ENCODE assay signal across 32 cellular contexts in the genomic region with DNA sequence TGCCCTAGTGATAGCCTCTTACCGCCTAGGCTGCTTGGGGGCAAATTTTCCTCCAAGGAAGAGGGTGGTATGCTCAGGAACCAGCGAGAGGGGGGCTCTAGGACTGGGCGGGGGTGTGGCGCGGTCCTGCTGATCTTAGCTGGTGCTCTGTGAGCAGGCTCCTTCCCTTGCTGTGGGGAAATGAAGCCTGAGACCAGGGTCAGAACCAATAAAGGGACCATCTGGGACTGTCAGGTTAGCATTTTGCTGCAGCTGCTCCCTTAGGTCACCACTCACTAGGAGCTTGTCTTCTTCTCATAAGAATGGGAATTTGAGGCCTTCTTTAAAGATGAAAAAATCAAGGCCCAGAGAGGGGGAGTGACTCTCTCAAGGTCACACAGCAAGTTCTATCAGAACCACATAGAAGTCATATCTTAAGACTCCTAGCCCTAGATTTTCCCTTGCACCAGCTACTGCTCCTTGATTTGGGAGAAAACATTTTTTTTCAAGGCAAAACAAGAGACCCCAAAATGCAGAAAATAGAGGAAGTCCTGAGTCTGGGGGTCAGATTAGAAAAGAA. TPM values are rescaled to one million over a fixed set of nuclear protein-coding genes. Genes with fewer than 3 reads are reported as not detected.
DNase-seq lines count a peak whose midpoint lies in the region; ATAC-seq and TF ChIP-seq lines count a peak whose summit lies in the region.
"Had no signal": no experiment of that assay in that cellular context is flagged by ENCODE, and none has a peak within 500 bp of the region (broad histone marks: within the 10 kb centered on the region; RNA-seq: fewer than 3 reads in every experiment).

No MANE protein-coding gene starts in this region.

- H3K9me2 ChIP-seq in hepatocyte (replicated peaks; ENCODE audit: insufficient read depth), result no peaks in the 10 kb centered on the region

- DNase-seq in T-helper 17 cell, result no peak
- DNase-seq in hepatocyte (ENCODE audit: low spot score), result no peak
- peak; percentile 81 for DNase-seq in osteoblast (ENCODE audit: insufficient read length, low spot score, missing footprints)
- no peak for DNase-seq in stimulated activated CD4-positive, alpha-beta T cell treated with anti-CD3 and anti-CD28 coated beads, Interleukin-4, amount 100 ng/mL, for 1 hour
- DNase-seq in nucleus accumbens (lab: John Stamatoyannopoulos, UW), result no peak
- DNase-seq in ureter (ENCODE audit: low spot score), result no peak
- DNase-seq: activated CD4-positive, alpha-beta T cell treated with anti-CD3 and anti-CD28 coated beads for 4 hours; activated CD8-positive, alpha-beta memory T cell treated with anti-CD3 and anti-CD28 coated beads for 24 hours; activated T-cell treated with anti-CD3 and anti-CD28 coated beads, Interleukin-2, amount 50 U/mL, for 1 hour; CD4-positive, alpha-beta T cell; DMS79 treated with DMSO at 0.1 percent for 48 hours; HCEC 1CT; heart right ventricle; lower lobe of right lung; NCI-H1105; NCI-H2081; NCI-H345; NCI-H748 treated with DMSO at 0.1 percent for 48 hours; small intestine; stimulated activated CD4-positive, alpha-beta T cell treated with anti-CD3 and anti-CD28 coated beads, Interleukin-2, amount 100 ng/mL, for 24 hours; stimulated activated naive B cell treated with anti-CD40 and anti-IgM and Interleukin-4, amounts not matched to agents 10 μg/mL and 1 μg/mL and 100 μg/mL, for 72 hours; T-helper 2 cell had no signal

- no peaks in the 10 kb centered on the region for H3K36me3 ChIP-seq in ES-I3 (ENCODE audit: insufficient read depth, low read length)
- H3K36me3 ChIP-seq in hepatocyte (replicated peaks; ENCODE audit: insufficient read depth, low read depth), result no peaks in the 10 kb centered on the region
- H3K36me3 ChIP-seq in osteoblast (ENCODE audit: insufficient read depth, low read length), result no peaks in the 10 kb centered on the region
- H3K36me3 ChIP-seq: heart right ventricle, lower lobe of right lung, neutrophil, suprapubic skin, vagina had no signal

- 12% methylated on average over 5 of the region's 5 CpGs for WGBS in hepatocyte (ENCODE audit: low lambda C conversion rate, missing lambda C conversion rate)

- ATAC-seq in T-helper 17 cell, result no peak
- ATAC-seq: heart right ventricle, lower lobe of right lung had no signal

- peaks cover 74% of the 10 kb centered on the region for H3K27me3 Mint-ChIP-seq in T-helper 17 cell

- H3K4me3 Mint-ChIP-seq in T-helper 17 cell, result peak overlapping the region; percentile 72

- H4K20me1 ChIP-seq in hepatocyte (ENCODE audit: insufficient read depth, poor library complexity, severe bottlenecking), result no peaks in the 10 kb centered on the region
- H4K20me1 ChIP-seq in osteoblast (ENCODE audit: insufficient read depth, low read length), result no peaks in the 10 kb centered on the region

- H3K4me3 ChIP-seq in hepatocyte, result no peak overlapping the region
- H3K4me3 ChIP-seq in osteoblast (ENCODE audit: insufficient read depth, low read length), result no peak overlapping the region
- H3K4me3 ChIP-seq: heart right ventricle, lower lobe of right lung, suprapubic skin, vagina had no signal

- TF ChIP-seq CTCF in hepatocyte (IDR thresholded peaks at IDR 0.05; ENCODE audit: poor library complexity), result no peak
- TF ChIP-seq CTCF in osteoblast (IDR thresholded peaks at IDR 0.05; ENCODE audit: extremely low read depth, low read depth, low read length), result no peak

- peaks cover 22% of the 10 kb centered on the region for H3K4me1 Mint-ChIP-seq in T-helper 17 cell

- peak overlapping the region; percentile 38; the same call in 1 of the 2 replicates for H3K9ac ChIP-seq in ES-I3 (ENCODE audit: low read depth, low read length)

- no peaks in the 10 kb centered on the region for H3K79me2 ChIP-seq in hepatocyte
- H3K79me2 ChIP-seq in osteoblast (ENCODE audit: insufficient read depth, low read length), result no peaks in the 10 kb centered on the region

- H3K4me1 ChIP-seq in ES-I3 (ENCODE audit: insufficient read depth, low read length), result peaks cover 13% of the 10 kb centered on the region
- H3K4me1 ChIP-seq in hepatocyte (ENCODE audit: insufficient read depth), result no peaks in the 10 kb centered on the region
- no peaks in the 10 kb centered on the region for H3K4me1 ChIP-seq in osteoblast (ENCODE audit: insufficient read depth, low read length)

- no peak overlapping the region for H3K27ac ChIP-seq in hepatocyte
- H3K27ac ChIP-seq in osteoblast (ENCODE audit: low read depth, low read length), result no peak overlapping the region
- H3K27ac ChIP-seq: heart right ventricle, lower lobe of right lung, neutrophil, suprapubic skin, vagina had no signal

- peaks cover 2% of the 10 kb centered on the region for H3K36me3 Mint-ChIP-seq in T-helper 17 cell (ENCODE audit: low read depth)
- H3K36me3 Mint-ChIP-seq: IgD-negative memory B cell had no signal

- H3K27me3 ChIP-seq in hepatocyte (peaks cover 95% of the 10 kb centered on the region), osteoblast (ENCODE audit: insufficient read depth, low read length) (peaks cover 89% of the 10 kb centered on the region)

- H3K4me2 ChIP-seq in hepatocyte (peak overlapping the region; percentile 20), osteoblast (ENCODE audit: insufficient read depth, low read length) (no peak overlapping the region)

- H3K27ac Mint-ChIP-seq in T-helper 17 cell, result no peak overlapping the region
- H3K27ac Mint-ChIP-seq: CD4-positive, alpha-beta T cell had no signal

- H2AFZ ChIP-seq in hepatocyte (no peak overlapping the region), osteoblast (ENCODE audit: low read length) (no peak overlapping the region)

- no peaks in the 10 kb centered on the region for H3K9me3 ChIP-seq in ES-I3 (ENCODE audit: control insufficient read depth, insufficient read depth, low read length)
- no peaks in the 10 kb centered on the region for H3K9me3 ChIP-seq in T-helper 17 cell (ENCODE audit: control insufficient read depth, low read length, poor library complexity, severe bottlenecking)
- no peaks in the 10 kb centered on the region for H3K9me3 ChIP-seq in hepatocyte (ENCODE audit: low read depth)
- no peaks in the 10 kb centered on the region for H3K9me3 ChIP-seq in osteoblast (ENCODE audit: low read depth, low read length)
- H3K9me3 ChIP-seq: heart right ventricle, lower lobe of right lung, neutrophil, suprapubic skin, vagina had no signal

RNA-seq across cellular contexts. Expression of gene NEUROG3, which starts 2.0 kb away (rescaled TPM):
- total RNA-seq in T-helper 17 cell (not detected), hepatocyte (not detected in 2 replicates), osteoblast (not detected in 2 replicates), ureter (not detected)
- polyA plus RNA-seq in hepatocyte, result 0.87 and 1.2 TPM in 2 replicates
- total RNA-seq: CD4-positive, alpha-beta T cell; cerebellum; epithelial cell of proximal tubule; lower lobe of right lung; mononuclear cell; SK-MEL-5; suprapubic skin; vagina had no signal
- polyA plus RNA-seq: heart right ventricle, IgD-negative memory B cell, keratinocyte had no signal

RNA-seq across cellular contexts. Expression of gene FAM241B, which starts 54.8 kb away (rescaled TPM):
- total RNA-seq in T-helper 17 cell (1 to 10 TPM; 8.1 TPM), hepatocyte (3.7 TPM in 2 replicates), osteoblast (0.36 TPM in 1 of 2 replicates, not detected in the other), ureter (5.6 TPM)
- polyA plus RNA-seq in hepatocyte, result 13.7 and 14.7 TPM in 2 replicates
- total RNA-seq: mononuclear cell had no signal
